Comparison of ENCODE assay signal across 2 cellular contexts in genomic region chr17:79597996-79598557, GRCh38.
TF ChIP-seq lines count a peak whose summit lies in the region.

No MANE protein-coding gene starts in this region.

TF ChIP-seq in HCT116, 20 proteins besides CTCF, POLR2A, EP300 and RAD21:
- TF ChIP-seq REST (IDR thresholded peaks at IDR 0.05; ENCODE audit: low read depth): no peak

TF ChIP-seq in GM12878, 131 proteins besides CTCF, POLR2A, EP300 and RAD21 (continued from another document):
- TF ChIP-seq ZNF592 (IDR thresholded peaks at IDR 0.05): no peak
- peak; percentile 75 for TF ChIP-seq BCL3 (IDR thresholded peaks at IDR 0.05; ENCODE audit: borderline replicate concordance, insufficient read depth, low read depth, low read length, poor library complexity, severe bottlenecking)
